ENCODE assay signal across 21 cellular contexts in genomic region chr11:26583550-26583949, GRCh38. TPM values are rescaled to one million over a fixed set of nuclear protein-coding genes. Genes with fewer than 3 reads are reported as not detected.
DNase-seq lines count a peak whose midpoint lies in the region; ATAC-seq and TF ChIP-seq lines count a peak whose summit lies in the region.
"Had no signal": no experiment of that assay in that cellular context is flagged by ENCODE, and none has a peak within 500 bp of the region (broad histone marks: within the 10 kb centered on the region; RNA-seq: fewer than 3 reads in every experiment).

No MANE protein-coding gene starts in this region.

- no peak overlapping the region for H3K14ac ChIP-seq in IMR-90 (replicated peaks; ENCODE audit: low read depth, low read length)

- H3K9ac ChIP-seq in IMR-90 (ENCODE audit: low read depth, low read length), result no peak overlapping the region

- ATAC-seq in IMR-90 (ENCODE audit: low read depth) (no peak), psoas muscle (no peak), HG03108 (IDR thresholded peaks at IDR 0.05; ENCODE audit: unreplicated experiment) (no peak), HG03135 (IDR thresholded peaks at IDR 0.05; ENCODE audit: unreplicated experiment) (no peak)
- ATAC-seq: gastrocnemius medialis, WTC11 had no signal

- H2BK15ac ChIP-seq in IMR-90 (ENCODE audit: low read depth, low read length), result no peak overlapping the region

- H3K27ac ChIP-seq in IMR-90 (ENCODE audit: insufficient read depth, low read length) (no peak overlapping the region), brain microvascular endothelial cell (no peak overlapping the region), hepatocyte (no peak overlapping the region), psoas muscle (no peak overlapping the region)
- H3K27ac ChIP-seq: coronary artery, gastrocnemius medialis, uterus had no signal

- H3K9me2 ChIP-seq in hepatocyte (replicated peaks; ENCODE audit: insufficient read depth), result no peaks in the 10 kb centered on the region

- H4K5ac ChIP-seq in IMR-90 (ENCODE audit: low read depth, low read length), result no peak overlapping the region

- no peak for TF ChIP-seq POLR2A in IMR-90 (IDR thresholded peaks at IDR 0.05; ENCODE audit: low read depth, low read length)

- dilution Hi-C loops in IMR-90 (cut with HindIII; ENCODE audit: low sequenced_read_pairs, unreplicated experiment), result no loop called here

- CTCF ChIA-PET in IMR-90 (lab: Yijun Ruan, JAX), result interaction anchor here (1.0 kb wide), 1 partner anchor 18 kb away, joined by 3 read pairs; no protein-coding TSS in a partner anchor

- no peaks in the 10 kb centered on the region for H3K79me2 ChIP-seq in hepatocyte

- no peak overlapping the region for H3K23ac ChIP-seq in IMR-90 (ENCODE audit: low read depth, low read length)

- no peak overlapping the region for H4K8ac ChIP-seq in IMR-90 (ENCODE audit: low read depth in 2 of 2, low read length in 2 of 2)

- no peaks in the 10 kb centered on the region for H3K9me1 ChIP-seq in IMR-90 (ENCODE audit: insufficient read depth, low read length)

- no peak overlapping the region for H3K56ac ChIP-seq in IMR-90 (ENCODE audit: extremely low read depth, insufficient read depth, low read length)

- H3K79me1 ChIP-seq in IMR-90 (ENCODE audit: low read depth in 1 of 2, low read length in 2 of 2), result no peaks in the 10 kb centered on the region

- H2AK9ac ChIP-seq in IMR-90 (replicated peaks; ENCODE audit: low read depth, low read length, poor library complexity), result no peak overlapping the region

- H2BK5ac ChIP-seq in IMR-90 (ENCODE audit: low read depth, low read length, poor library complexity, severe bottlenecking), result no peak overlapping the region

- no TSS peak for BruUV-seq in IMR-90 (replicated peaks; lab: Mats Ljungman, UMichigan)

- no peak overlapping the region for H2BK120ac ChIP-seq in IMR-90 (ENCODE audit: low read depth, low read length)

- no peaks in the 10 kb centered on the region for H3K27me3 ChIP-seq in IMR-90 (ENCODE audit: control insufficient read depth, insufficient read depth, low read length)
- no peaks in the 10 kb centered on the region for H3K27me3 ChIP-seq in brain microvascular endothelial cell (replicated peaks)
- H3K27me3 ChIP-seq in hepatocyte, result no peaks in the 10 kb centered on the region
- no peaks in the 10 kb centered on the region for H3K27me3 ChIP-seq in psoas muscle (ENCODE audit: insufficient read depth in 3 of 3, low read length in 2 of 3)
- H3K27me3 ChIP-seq: gastrocnemius medialis, uterus had no signal

- H2AFZ ChIP-seq in IMR-90 (replicated peaks; ENCODE audit: low read length, poor library complexity) (no peak overlapping the region), hepatocyte (no peak overlapping the region)

- no peak overlapping the region for H2AK5ac ChIP-seq in IMR-90 (ENCODE audit: low read depth, low read length)

- no peak overlapping the region for H2BK20ac ChIP-seq in IMR-90 (ENCODE audit: low read depth, low read length)

- no CpG with 5 or more reads among the region's 3 CpGs for WGBS in IMR-90 (ENCODE audit: extremely low coverage in 2 of 2, insufficient read length in 1 of 2), 2 experiments
- WGBS in hepatocyte (ENCODE audit: low lambda C conversion rate, missing lambda C conversion rate), result 82% methylated on average over 3 of the region's 3 CpGs
- 74 to 85% (median 81%) methylated on average over 3 of the region's 3 CpGs for WGBS in psoas muscle, 3 donors

- H4K91ac ChIP-seq in IMR-90 (ENCODE audit: insufficient read depth, low read depth, low read length), result no peak overlapping the region

- H3K4ac ChIP-seq in IMR-90 (ENCODE audit: low read depth, low read length), result no peak overlapping the region

- no peak for TF ChIP-seq CTCF in IMR-90 (conservative IDR thresholded peaks at IDR 0.05; ENCODE audit: low read depth, low read length)
- no peak for TF ChIP-seq CTCF in brain microvascular endothelial cell (IDR thresholded peaks at IDR 0.05; ENCODE audit: low read depth, low read length, missing control alignments)
- TF ChIP-seq CTCF in hepatocyte (IDR thresholded peaks at IDR 0.05; ENCODE audit: poor library complexity), result no peak
- TF ChIP-seq CTCF in psoas muscle (IDR thresholded peaks at IDR 0.05), result no peak

- no peak overlapping the region for H3K4me3 ChIP-seq in IMR-90 (ENCODE audit: insufficient read depth, low read depth, low read length)
- H3K4me3 ChIP-seq in brain microvascular endothelial cell (ENCODE audit: low read depth, low read length), result no peak overlapping the region
- no peak overlapping the region for H3K4me3 ChIP-seq in hepatocyte
- no peak overlapping the region for H3K4me3 ChIP-seq in psoas muscle
- H3K4me3 ChIP-seq: coronary artery, gastrocnemius medialis, uterus had no signal

- POLR2A ChIA-PET in IMR-90 (lab: Charles Lee; ENCODE audit: unreplicated experiment), result no interaction called here

- H3K4me2 ChIP-seq in IMR-90 (ENCODE audit: low read depth, low read length) (no peak overlapping the region), hepatocyte (no peak overlapping the region)

- H3K4me1 ChIP-seq in IMR-90 (ENCODE audit: control insufficient read depth, insufficient read depth, low read length) (no peaks in the 10 kb centered on the region), hepatocyte (ENCODE audit: insufficient read depth) (no peaks in the 10 kb centered on the region), psoas muscle (no peaks in the 10 kb centered on the region)
- H3K4me1 ChIP-seq: gastrocnemius medialis, uterus had no signal

- no peak overlapping the region for H3K18ac ChIP-seq in IMR-90 (ENCODE audit: low read depth, low read length)

- DNase-seq in A172 (ENCODE audit: low spot score) (peak; percentile 6), IMR-90 (no peak), brain microvascular endothelial cell (peak; percentile 44), hepatocyte (ENCODE audit: low spot score) (peak; percentile 34), NCI-H2107 (lab: John Stamatoyannopoulos, UW) (no peak), psoas muscle (no peak)
- DNase-seq: activated CD8-positive, alpha-beta memory T cell treated with anti-CD3 and anti-CD28 coated beads, Interleukin-2, amount 50 U/mL, for 4 hours; AML-193; DMS 273 treated with DMSO at 0.1 percent for 48 hours; gastrocnemius medialis; kidney; NCI-H1436 treated with DMSO at 0.1 percent for 48 hours; NK-92 treated with Interleukin-12 subunit alpha and Interleukin-12 subunit beta, amount 100 ng/mL, for 24 hours; stimulated activated CD4-positive, alpha-beta T cell treated with anti-CD3 and anti-CD28 coated beads, Interleukin-4, amount 100 ng/mL, for 1 hour; uterus had no signal

- no peak for TF ChIP-seq RAD21 in IMR-90 (IDR thresholded peaks at IDR 0.05; ENCODE audit: low read length)

- H3K36me3 ChIP-seq in IMR-90 (ENCODE audit: control insufficient read depth, insufficient read depth, low read length) (no peaks in the 10 kb centered on the region), brain microvascular endothelial cell (replicated peaks) (no peaks in the 10 kb centered on the region), hepatocyte (replicated peaks; ENCODE audit: insufficient read depth, low read depth) (no peaks in the 10 kb centered on the region), psoas muscle (ENCODE audit: insufficient read depth in 1 of 2, low read depth in 1 of 2) (no peaks in the 10 kb centered on the region)
- H3K36me3 ChIP-seq: gastrocnemius medialis, uterus had no signal

- in situ Hi-C loops in IMR-90 (cut with MboI; ENCODE audit: low sequenced_read_pairs) (no loop called here), brain microvascular endothelial cell (cut with HindIII; ENCODE audit: low pct_ligation_motif_present, low sequenced_read_pairs) (no loop called here)

- H4K20me1 ChIP-seq in IMR-90 (ENCODE audit: insufficient read depth, low read length) (no peaks in the 10 kb centered on the region), hepatocyte (ENCODE audit: insufficient read depth, poor library complexity, severe bottlenecking) (no peaks in the 10 kb centered on the region)

- H3K9me3 ChIP-seq in IMR-90 (ENCODE audit: control insufficient read depth, insufficient read depth, low read length) (no peaks in the 10 kb centered on the region), hepatocyte (ENCODE audit: low read depth) (no peaks in the 10 kb centered on the region), psoas muscle (no peaks in the 10 kb centered on the region)
- H3K9me3 ChIP-seq: gastrocnemius medialis, uterus had no signal

- intact Hi-C loops in IMR-90 (cut with micrococcal nuclease) (no loop called here), psoas muscle (cut with DNase I) (no loop called here)

TF ChIP-seq in IMR-90, 13 proteins besides CTCF, POLR2A, EP300 and RAD21:
- TF ChIP-seq MXI1 (IDR thresholded peaks at IDR 0.05; ENCODE audit: borderline replicate concordance, low read depth, low read length) (no peak), SMC3 (IDR thresholded peaks at IDR 0.05; ENCODE audit: low read depth, low read length) (no peak), CEBPB (IDR thresholded peaks at IDR 0.05; ENCODE audit: low read depth, low read length) (0 out of 2 replicates have a peak, but pooled peaks have one; percentile 12)
TF ChIP-seq in IMR-90: peak in this region for 1.

RNA-seq across cellular contexts. Expression of gene MUC15, which starts 11.5 kb away (rescaled TPM):
- 7.1 and 9.4 TPM in 2 replicates for total RNA-seq in A172 (2014; rRNA removed; shearing (Covaris generic))
- total RNA-seq in IMR-90 (2012; rRNA removed) (not detected in 2 replicates), hepatocyte (0.32 and 0.73 TPM in 2 replicates), psoas muscle (not detected)
- polyA plus RNA-seq in IMR-90 (2012; rRNA removed) (not detected in 2 replicates), hepatocyte (not detected in 2 replicates), psoas muscle (not detected)
- not detected in 2 replicates for polyA plus RNA-seq in IMR-90 (2012; cell fraction: cytosol; rRNA removed)
- not detected in 2 replicates for polyA plus RNA-seq in IMR-90 (2012; cell fraction: nucleus; rRNA removed; ENCODE audit: low replicate concordance)
- total RNA-seq: gastrocnemius medialis, myocyte, pulmonary artery endothelial cell, WTC11 had no signal

Comparison
In these comparisons a context has a peak if more than half of its experiments do, and no peak if none do; other contexts are left out.
1. DNase-seq: peak in A172 (single experiment), brain microvascular endothelial cell (single experiment) and hepatocyte (single experiment); none in IMR-90 (single experiment), NCI-H2107 (single experiment) and psoas muscle (0 of 2).